10 cellular contexts compared by ENCODE assay signal in genomic region chr5:16589658-16590057, GRCh38. TPM values are rescaled to one million over a fixed set of nuclear protein-coding genes. Genes with fewer than 3 reads are reported as not detected.
"Had no signal": no experiment of that assay in that cellular context is flagged by ENCODE, and none has a peak within 500 bp of the region (broad histone marks: within the 10 kb centered on the region; RNA-seq: fewer than 3 reads in every experiment).

No MANE protein-coding gene starts in this region.

- FAIRE-seq: K562 had no signal

- H3K9ac ChIP-seq: GM23248 had no signal

- H3K27ac Mint-ChIP-seq: HFFc6 had no signal

- H3K27ac ChIP-seq: GM23248, HL-60 had no signal

- DNase-seq: GM23248, GOT3, H7, HFFc6, IMR-90, KG1 had no signal

- H3K36me3 ChIP-seq: HAP-1 had no signal

- H2AFZ ChIP-seq: GM23248 had no signal

- ATAC-seq: HCT116, K562 had no signal

- H3K4me3 Mint-ChIP-seq: HFFc6 had no signal

- H3K4me3 ChIP-seq: GM23248, HAP-1, K562 had no signal

- H3K9me3 Mint-ChIP-seq: HFFc6 had no signal

RNA-seq across cellular contexts. Expression of gene RETREG1, which starts 27.1 kb away (rescaled TPM):
- total RNA-seq: IMR-90 had no signal
- polyA plus RNA-seq: IMR-90 had no signal
